ENCODE assay signal across 8 cellular contexts in genomic region chr14:52553002-52553670, GRCh38. TPM values are rescaled to one million over a fixed set of nuclear protein-coding genes. Genes with fewer than 3 reads are reported as not detected.
A peak's percentile ranks its signal among the peaks of the same experiment; 100 is the strongest.
DNase-seq lines count a peak whose midpoint lies in the region; ATAC-seq and TF ChIP-seq lines count a peak whose summit lies in the region.

No MANE protein-coding gene starts in this region.

- under 1% methylated on average over 69 of the region's 69 CpGs for WGBS in urinary bladder

- TF ChIP-seq CTCF in foreskin fibroblast (IDR thresholded peaks at IDR 0.05; ENCODE audit: low read depth, low read length) (no peak), omental fat pad (IDR thresholded peaks at IDR 0.05) (no peak)

- peaks cover 1% of the 10 kb centered on the region for H3K36me3 Mint-ChIP-seq in activated T-cell treated with anti-CD3 and anti-CD28 coated beads, Interleukin-2, amount 50 U/mL, for 4 hours (ENCODE audit: insufficient read depth)

- DNase-seq in NCI-H2081 (lab: John Stamatoyannopoulos, UW): peak; percentile 44
- DNase-seq in NCI-H2081 treated with DMSO at 0.1 percent for 48 hours (lab: John Stamatoyannopoulos, UW): no peak
- peak; percentile 89 for DNase-seq in NCI-H69 (lab: John Stamatoyannopoulos, UW)
- DNase-seq in activated T-cell treated with anti-CD3 and anti-CD28 coated beads, Interleukin-2, amount 50 U/mL, for 4 hours: peak; percentile 15
- peak in 1 of 2 donors; percentile 48 for DNase-seq in foreskin fibroblast
- DNase-seq in omental fat pad (ENCODE audit: low spot score): no peak

- peaks cover 23% of the 10 kb centered on the region for H3K4me1 Mint-ChIP-seq in activated T-cell treated with anti-CD3 and anti-CD28 coated beads, Interleukin-2, amount 50 U/mL, for 4 hours (ENCODE audit: low read depth)

- no peaks in the 10 kb centered on the region for H3K9me3 Mint-ChIP-seq in activated T-cell treated with anti-CD3 and anti-CD28 coated beads, Interleukin-2, amount 50 U/mL, for 4 hours

- H3K36me3 ChIP-seq in urinary bladder (ENCODE audit: insufficient read depth): no peaks in the 10 kb centered on the region

- H3K27ac ChIP-seq in urinary bladder (ENCODE audit: low read depth): peak overlapping the region; percentile 64

- H3K4me3 ChIP-seq in foreskin fibroblast (ENCODE audit: low read depth in 1 of 2, low read length in 2 of 2): peak overlapping the region; percentile 54 to 63
- H3K4me3 ChIP-seq in urinary bladder (ENCODE audit: low read depth, low read length): peak overlapping the region; percentile 86

- H3K4me1 ChIP-seq in urinary bladder (ENCODE audit: insufficient read depth): peaks cover 2% of the 10 kb centered on the region

- H3K4me3 Mint-ChIP-seq in activated T-cell treated with anti-CD3 and anti-CD28 coated beads, Interleukin-2, amount 50 U/mL, for 4 hours: peak overlapping the region; percentile 92

- ATAC-seq in HG03066 (IDR thresholded peaks at IDR 0.05; ENCODE audit: low read depth, unreplicated experiment) (peak; percentile 16), omental fat pad (ENCODE audit: low FRiP score) (peak; percentile 22)
- peak; percentile 36 to 44 for ATAC-seq in activated T-cell treated with anti-CD3 and anti-CD28 coated beads, Interleukin-2, amount 50 U/mL, for 4 hours

- peaks cover 2% of the 10 kb centered on the region for H3K27me3 Mint-ChIP-seq in activated T-cell treated with anti-CD3 and anti-CD28 coated beads, Interleukin-2, amount 50 U/mL, for 4 hours (ENCODE audit: low read depth)

RNA-seq across cellular contexts. Expression of gene GPR137C, which starts 0.5 kb away (rescaled TPM):
- under 1 TPM in 2 of 3 donors, not detected in 1; 0.11 to 0.13 TPM for total RNA-seq in activated T-cell treated with anti-CD3 and anti-CD28 coated beads, Interleukin-2, amount 50 U/mL, for 4 hours
- 1 to 10 TPM in 1 of 4 donors, under 1 TPM in 3; 0.25 to 1.1 (median 0.71) TPM for total RNA-seq in omental fat pad
- 14.0 TPM for total RNA-seq in urinary bladder
- polyA plus RNA-seq in urinary bladder: 0.52 TPM

RNA-seq across cellular contexts. Expression of gene TXNDC16, which starts 0.8 kb away (rescaled TPM):
- total RNA-seq in activated T-cell treated with anti-CD3 and anti-CD28 coated beads, Interleukin-2, amount 50 U/mL, for 4 hours: 1 to 10 TPM; 1.5 to 2.7 (median 2.4) TPM
- total RNA-seq in omental fat pad (1 to 10 TPM; 5.2 to 9.5 (median 6.7) TPM), urinary bladder (19.2 TPM)
- 5.6 TPM for polyA plus RNA-seq in urinary bladder

Comparison
In these comparisons a context has a peak if more than half of its experiments do, and no peak if none do; other contexts are left out.
1. DNase-seq: peak in NCI-H2081 (2 of 2), NCI-H69 (single experiment) and activated T-cell treated with anti-CD3 and anti-CD28 coated beads, Interleukin-2, amount 50 U/mL, for 4 hours (single experiment); none in NCI-H2081 treated with DMSO at 0.1 percent for 48 hours (single experiment) and omental fat pad (single experiment).
2. Peak in every context shown above with its lines, with median percentiles within 50 percentile points of each other: ATAC-seq.